Comparison of ENCODE assay signal across 12 cellular contexts in the genomic region with DNA sequence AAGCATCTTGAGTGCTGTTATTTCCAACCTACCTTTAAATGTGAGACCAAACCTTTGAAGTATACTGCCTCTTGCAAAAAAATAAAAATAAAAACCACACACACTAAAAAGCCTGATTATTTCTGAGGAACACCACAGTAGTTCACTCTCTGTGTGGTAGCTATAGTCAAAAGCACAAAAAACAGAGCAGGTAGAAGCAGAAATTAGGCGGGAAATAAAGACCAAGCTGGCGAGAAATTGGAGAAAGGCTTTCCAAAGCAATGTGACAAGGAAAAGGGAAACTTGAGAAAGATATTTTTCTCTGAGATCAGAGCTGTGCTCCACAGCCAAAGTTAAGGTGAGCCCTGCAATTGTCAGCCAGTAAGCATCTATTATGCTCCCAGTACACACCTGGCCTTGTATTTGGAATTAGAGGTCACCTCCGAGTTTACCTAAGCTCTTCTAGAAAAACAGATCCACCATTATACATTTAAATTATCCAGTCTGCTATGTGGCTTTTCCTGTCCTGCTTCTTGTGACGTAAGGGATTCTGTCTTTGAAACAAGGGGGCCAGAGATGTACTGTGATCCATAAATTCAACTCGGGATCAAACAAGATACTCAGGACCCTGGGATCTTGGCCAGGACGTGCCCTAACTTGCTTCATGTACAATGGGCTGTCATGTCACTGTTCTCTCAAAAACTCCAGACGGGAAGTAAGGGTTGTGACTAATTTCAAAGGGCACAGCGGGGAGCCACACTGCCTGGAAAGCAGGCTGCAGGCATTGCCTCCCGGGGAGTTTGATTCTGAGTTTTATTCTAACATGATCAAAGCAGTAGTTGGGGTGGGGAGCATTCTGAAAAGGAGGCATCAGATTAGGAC. TPM values are rescaled to one million over a fixed set of nuclear protein-coding genes. Genes with fewer than 3 reads are reported as not detected.
A peak's percentile ranks its signal among the peaks of the same experiment; 100 is the strongest.
DNase-seq lines count a peak whose midpoint lies in the region; ATAC-seq and TF ChIP-seq lines count a peak whose summit lies in the region.
"Had no signal": no experiment of that assay in that cellular context is flagged by ENCODE, and none has a peak within 500 bp of the region (broad histone marks: within the 10 kb centered on the region; RNA-seq: fewer than 3 reads in every experiment).

No MANE protein-coding gene starts in this region.

- DNase-seq in RPMI7951 (ENCODE audit: low read depth) (peak; percentile 38), iPS-NIHi11 (ENCODE audit: low spot score) (peak; percentile 45), AG08395 (ENCODE audit: low spot score) (no peak), RPMI8226 (no peak)
- no peak for DNase-seq in activated CD4-positive, alpha-beta T cell treated with anti-CD3 and anti-CD28 coated beads for 1 hour
- DNase-seq: activated CD8-positive, alpha-beta memory T cell treated with anti-CD3 and anti-CD28 coated beads for 24 hours had no signal

- TF ChIP-seq EP300 in Ishikawa (IDR thresholded peaks at IDR 0.05; ENCODE audit: borderline replicate concordance): peak; percentile 98

- peak; percentile 2; the same call in 1 of the 2 replicates for TF ChIP-seq RAD21 in Ishikawa (IDR thresholded peaks at IDR 0.05; ENCODE audit: low read depth)

- no peak for TF ChIP-seq CTCF in 22Rv1 (IDR thresholded peaks at IDR 0.05)

- peak overlapping the region; percentile 77 for H3K27ac ChIP-seq in 22Rv1
- H3K27ac ChIP-seq: BLaER1 treated with 17β-estradiol and CSF1 and Interleukin-3, amounts not matched to agents 10 nM and 100 nM; KMS-11; neutrophil had no signal

- no peak for ATAC-seq in HG02642 (IDR thresholded peaks at IDR 0.05; ENCODE audit: poor library complexity, unreplicated experiment)

TF ChIP-seq in Ishikawa, 13 proteins besides CTCF, POLR2A, EP300 and RAD21:
- TF ChIP-seq TEAD4 (IDR thresholded peaks at IDR 0.05) (peak; percentile 87), TAF1 (IDR thresholded peaks at IDR 0.05; ENCODE audit: low read depth) (no peak; the same call in 1 of the 2 replicates), TCF12 (IDR thresholded peaks at IDR 0.05; ENCODE audit: low read depth) (peak; percentile 98), NFIC (IDR thresholded peaks at IDR 0.05) (peak; percentile 95), CREB1 (IDR thresholded peaks at IDR 0.05; ENCODE audit: low read depth) (peak; percentile 61; the same call in 1 of the 2 replicates), EGR1 (IDR thresholded peaks at IDR 0.05) (no peak; the same call in 1 of the 2 replicates), FOXM1 (IDR thresholded peaks at IDR 0.05; ENCODE audit: borderline replicate concordance, low read depth) (peak; percentile 93), CEBPB (IDR thresholded peaks at IDR 0.05) (peak; percentile 69; the same call in 1 of the 2 replicates), ZBTB7A (IDR thresholded peaks at IDR 0.05; ENCODE audit: low read depth) (no peak), YY1 (IDR thresholded peaks at IDR 0.05; ENCODE audit: low read depth) (peak; percentile 58; the same call in 1 of the 2 replicates)
- TF ChIP-seq, protein P1, sequence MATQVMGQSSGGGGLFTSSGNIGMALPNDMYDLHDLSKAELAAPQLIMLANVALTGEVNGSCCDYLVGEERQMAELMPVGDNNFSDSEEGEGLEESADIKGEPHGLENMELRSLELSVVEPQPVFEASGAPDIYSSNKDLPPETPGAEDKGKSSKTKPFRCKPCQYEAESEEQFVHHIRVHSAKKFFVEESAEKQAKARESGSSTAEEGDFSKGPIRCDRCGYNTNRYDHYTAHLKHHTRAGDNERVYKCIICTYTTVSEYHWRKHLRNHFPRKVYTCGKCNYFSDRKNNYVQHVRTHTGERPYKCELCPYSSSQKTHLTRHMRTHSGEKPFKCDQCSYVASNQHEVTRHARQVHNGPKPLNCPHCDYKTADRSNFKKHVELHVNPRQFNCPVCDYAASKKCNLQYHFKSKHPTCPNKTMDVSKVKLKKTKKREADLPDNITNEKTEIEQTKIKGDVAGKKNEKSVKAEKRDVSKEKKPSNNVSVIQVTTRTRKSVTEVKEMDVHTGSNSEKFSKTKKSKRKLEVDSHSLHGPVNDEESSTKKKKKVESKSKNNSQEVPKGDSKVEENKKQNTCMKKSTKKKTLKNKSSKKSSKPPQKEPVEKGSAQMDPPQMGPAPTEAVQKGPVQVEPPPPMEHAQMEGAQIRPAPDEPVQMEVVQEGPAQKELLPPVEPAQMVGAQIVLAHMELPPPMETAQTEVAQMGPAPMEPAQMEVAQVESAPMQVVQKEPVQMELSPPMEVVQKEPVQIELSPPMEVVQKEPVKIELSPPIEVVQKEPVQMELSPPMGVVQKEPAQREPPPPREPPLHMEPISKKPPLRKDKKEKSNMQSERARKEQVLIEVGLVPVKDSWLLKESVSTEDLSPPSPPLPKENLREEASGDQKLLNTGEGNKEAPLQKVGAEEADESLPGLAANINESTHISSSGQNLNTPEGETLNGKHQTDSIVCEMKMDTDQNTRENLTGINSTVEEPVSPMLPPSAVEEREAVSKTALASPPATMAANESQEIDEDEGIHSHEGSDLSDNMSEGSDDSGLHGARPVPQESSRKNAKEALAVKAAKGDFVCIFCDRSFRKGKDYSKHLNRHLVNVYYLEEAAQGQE (IDR thresholded peaks at IDR 0.05; ENCODE audit: low read depth): no peak; the same call in 1 of the 2 replicates
- TF ChIP-seq, protein P2, sequence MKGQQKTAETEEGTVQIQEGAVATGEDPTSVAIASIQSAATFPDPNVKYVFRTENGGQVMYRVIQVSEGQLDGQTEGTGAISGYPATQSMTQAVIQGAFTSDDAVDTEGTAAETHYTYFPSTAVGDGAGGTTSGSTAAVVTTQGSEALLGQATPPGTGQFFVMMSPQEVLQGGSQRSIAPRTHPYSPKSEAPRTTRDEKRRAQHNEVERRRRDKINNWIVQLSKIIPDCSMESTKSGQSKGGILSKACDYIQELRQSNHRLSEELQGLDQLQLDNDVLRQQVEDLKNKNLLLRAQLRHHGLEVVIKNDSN (IDR thresholded peaks at IDR 0.05): peak; percentile 4; the same call in 1 of the 2 replicates
- TF ChIP-seq, protein P3, sequence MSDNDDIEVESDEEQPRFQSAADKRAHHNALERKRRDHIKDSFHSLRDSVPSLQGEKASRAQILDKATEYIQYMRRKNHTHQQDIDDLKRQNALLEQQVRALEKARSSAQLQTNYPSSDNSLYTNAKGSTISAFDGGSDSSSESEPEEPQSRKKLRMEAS (IDR thresholded peaks at IDR 0.05): peak; percentile 54; the same call in 1 of the 2 replicates

RNA-seq across cellular contexts. Expression of a gene that starts 39.8 kb away (rescaled TPM):
- total RNA-seq in RPMI7951 (2014; rRNA removed; shearing (Covaris generic)): 15.4 and 22.5 TPM in 2 replicates

Comparison
In these comparisons a context has a peak if more than half of its experiments do, and no peak if none do; other contexts are left out.
1. DNase-seq: peak in RPMI7951 (single experiment) and iPS-NIHi11 (single experiment); none in AG08395 (single experiment), activated CD4-positive, alpha-beta T cell treated with anti-CD3 and anti-CD28 coated beads for 1 hour (single experiment) and RPMI8226 (single experiment).